ENCODE assay signal across 19 cellular contexts in genomic region chr2:74984947-74985637, GRCh38. TPM values are rescaled to one million over a fixed set of nuclear protein-coding genes. Genes with fewer than 3 reads are reported as not detected.
A peak's percentile ranks its signal among the peaks of the same experiment; 100 is the strongest.
DNase-seq lines count a peak whose midpoint lies in the region; ATAC-seq and TF ChIP-seq lines count a peak whose summit lies in the region.
"Had no signal": no experiment of that assay in that cellular context is flagged by ENCODE, and none has a peak within 500 bp of the region (broad histone marks: within the 10 kb centered on the region; RNA-seq: fewer than 3 reads in every experiment).

No MANE protein-coding gene starts in this region.

- H3K27ac ChIP-seq in BLaER1 treated with 17β-estradiol and CSF1 and Interleukin-3, amounts not matched to agents 10 nM and 100 nM: no peak overlapping the region; a peak in 1 of 22 replicates
- H3K27ac ChIP-seq in HCT116 (ENCODE audit: low read depth, low read length) (no peak overlapping the region), heart right ventricle (no peak overlapping the region)
- H3K27ac ChIP-seq: A549, SK-N-MC had no signal

- intact Hi-C loops in HCT116 (cut with micrococcal nuclease) (loop anchor here (5.0 kb wide), 1 partner anchor 68 kb away; no protein-coding TSS in a partner anchor), heart right ventricle (cut with DNase I) (no loop called here)

- H3K36me3 Mint-ChIP-seq in activated CD8-positive, alpha-beta memory T cell treated with anti-CD3 and anti-CD28 coated beads, Interleukin-2, amount 10 ng/mL, durations not matched to agents 7 days and 5 days: peaks cover 3% of the 10 kb centered on the region
- H3K36me3 Mint-ChIP-seq in T-cell: peaks cover 30% of the 10 kb centered on the region
- H3K36me3 Mint-ChIP-seq: IgD-negative memory B cell had no signal

- no peak overlapping the region for H2AFZ ChIP-seq in HCT116 (ENCODE audit: low read depth, low read length, poor library complexity, severe bottlenecking)

- peak overlapping the region; percentile 61 to 89 (median 71) for H3K4me2 ChIP-seq in BLaER1 treated with 17β-estradiol and CSF1 and Interleukin-3, amounts not matched to agents 10 nM and 100 nM
- no peak overlapping the region for H3K4me2 ChIP-seq in HCT116 (ENCODE audit: low read length)
- H3K4me2 ChIP-seq: A549 had no signal

- TF ChIP-seq POLR2A in HCT116 (IDR thresholded peaks at IDR 0.05; ENCODE audit: borderline replicate concordance, extremely low read depth, insufficient read depth, insufficient read length): no peak

- RAD21 ChIA-PET in HCT116 (lab: Charles Lee; ENCODE audit: low non-redundant PET in 1 of 2, low total read pairs in 2 of 2, uncharacterized antibody in 2 of 2, unreplicated experiment in 2 of 2): no interaction called here

- TF ChIP-seq RAD21 in HCT116 (IDR thresholded peaks at IDR 0.05; ENCODE audit: low read depth): no peak

- no peaks in the 10 kb centered on the region for H4K20me1 ChIP-seq in BLaER1 treated with 17β-estradiol and CSF1 and Interleukin-3, amounts not matched to agents 10 nM and 100 nM
- H4K20me1 ChIP-seq in HCT116 (ENCODE audit: insufficient read depth): no peaks in the 10 kb centered on the region

- H3K9me3 Mint-ChIP-seq in activated CD8-positive, alpha-beta memory T cell treated with anti-CD3 and anti-CD28 coated beads, Interleukin-2, amount 10 ng/mL, durations not matched to agents 7 days and 5 days (ENCODE audit: low read depth): no peaks in the 10 kb centered on the region
- H3K9me3 Mint-ChIP-seq in T-cell: peaks cover 0 to 12% (median 0%) of the 10 kb centered on the region in 3 donors

- TF ChIP-seq CTCF in HCT116 (IDR thresholded peaks at IDR 0.05 in 2 of 3, conservative IDR thresholded peaks at IDR 0.05 in 1 of 3; ENCODE audit: borderline replicate concordance in 1 of 3, insufficient read depth in 1 of 3, low read depth in 2 of 3, low read length in 2 of 3): no peak
- no peak for TF ChIP-seq CTCF in heart right ventricle (IDR thresholded peaks at IDR 0.05)

- no peaks in the 10 kb centered on the region for H3K79me2 ChIP-seq in HCT116 (ENCODE audit: insufficient read depth, low read length)

- no peak overlapping the region for H3K27ac Mint-ChIP-seq in activated CD8-positive, alpha-beta memory T cell treated with anti-CD3 and anti-CD28 coated beads, Interleukin-2, amount 10 ng/mL, durations not matched to agents 7 days and 5 days
- H3K27ac Mint-ChIP-seq in T-cell: no peak overlapping the region
- H3K27ac Mint-ChIP-seq: CD8-positive, alpha-beta memory T cell; IgD-negative memory B cell had no signal

- H3K27me3 ChIP-seq in BLaER1 treated with 17β-estradiol and CSF1 and Interleukin-3, amounts not matched to agents 10 nM and 100 nM: no peaks in the 10 kb centered on the region
- no peaks in the 10 kb centered on the region for H3K27me3 ChIP-seq in HCT116 (ENCODE audit: insufficient read depth, low read length)
- H3K27me3 ChIP-seq in heart right ventricle: no peaks in the 10 kb centered on the region

- DNase-seq in HCT116 (ENCODE audit: low read depth, low spot score): no peak
- peak; percentile 38 for DNase-seq in amniotic epithelial cell (ENCODE audit: low read depth)
- DNase-seq in islet precursor cell: peak; percentile 76
- no peak for DNase-seq in heart right ventricle
- no peak for DNase-seq in activated CD8-positive, alpha-beta memory T cell treated with anti-CD3 and anti-CD28 coated beads, Interleukin-2, amount 10 ng/mL, durations not matched to agents 7 days and 5 days
- DNase-seq in T-cell: no peak
- no peak for DNase-seq in activated CD4-positive, alpha-beta T cell treated with anti-CD3 and anti-CD28 coated beads for 48 hours
- DNase-seq: CD8-positive, alpha-beta memory T cell; Kasumi-1; NCI-H1105; NCI-H1694 treated with DMSO at 0.1 percent for 48 hours; NCI-H748 treated with DMSO at 0.1 percent for 48 hours; NK-92 treated with Interleukin-12 subunit alpha and Interleukin-12 subunit beta, amount 100 ng/mL, for 24 hours; OCI-M1; Right ventricle myocardium superior had no signal

- H3K4me3 Mint-ChIP-seq in activated CD8-positive, alpha-beta memory T cell treated with anti-CD3 and anti-CD28 coated beads, Interleukin-2, amount 10 ng/mL, durations not matched to agents 7 days and 5 days: no peak overlapping the region
- H3K4me3 Mint-ChIP-seq in T-cell: no peak overlapping the region
- H3K4me3 Mint-ChIP-seq: CD8-positive, alpha-beta memory T cell had no signal

- no peaks in the 10 kb centered on the region for H3K27me3 Mint-ChIP-seq in activated CD8-positive, alpha-beta memory T cell treated with anti-CD3 and anti-CD28 coated beads, Interleukin-2, amount 10 ng/mL, durations not matched to agents 7 days and 5 days
- no peaks in the 10 kb centered on the region for H3K27me3 Mint-ChIP-seq in T-cell
- H3K27me3 Mint-ChIP-seq: CD8-positive, alpha-beta memory T cell; IgD-negative memory B cell had no signal

- ATAC-seq in HCT116: 0 out of 2 replicates have a peak, but pooled peaks have one; percentile 32
- no peak for ATAC-seq in heart right ventricle
- ATAC-seq in activated CD8-positive, alpha-beta memory T cell treated with anti-CD3 and anti-CD28 coated beads, Interleukin-2, amount 10 ng/mL, durations not matched to agents 7 days and 5 days: no peak
- ATAC-seq in T-cell (replicated peaks in 1 of 4): no peak
- ATAC-seq: A549 had no signal

- 89 to 97% methylated on average over 3 of the region's 3 CpGs for WGBS in heart right ventricle, 2 donors

- no peaks in the 10 kb centered on the region for H3K9me2 ChIP-seq in HCT116 (ENCODE audit: insufficient read depth)

- BruUV-seq in HCT116 (replicated peaks; lab: Mats Ljungman, UMichigan): no TSS peak

- peaks cover 0 to 6% (median 0%) of the 10 kb centered on the region in 11 experiments; a peak in 1 of 22 replicates for H3K9me3 ChIP-seq in BLaER1 treated with 17β-estradiol and CSF1 and Interleukin-3, amounts not matched to agents 10 nM and 100 nM (replicated peaks in 1 of 11)
- H3K9me3 ChIP-seq in HCT116 (ENCODE audit: control insufficient read depth in 1 of 2, insufficient read depth in 1 of 2, low read depth in 1 of 2, low read length in 2 of 2) (no peaks in the 10 kb centered on the region), heart right ventricle (peaks cover 0 to 3% (median 0%) of the 10 kb centered on the region in 11 donors)
- H3K9me3 ChIP-seq: A549 had no signal

- no peak overlapping the region; a peak in 1 of 20 replicates for H3K4me3 ChIP-seq in BLaER1 treated with 17β-estradiol and CSF1 and Interleukin-3, amounts not matched to agents 10 nM and 100 nM
- H3K4me3 ChIP-seq in HCT116 (replicated peaks in 1 of 2; ENCODE audit: low read depth in 1 of 2, low read length in 2 of 2) (no peak overlapping the region), heart right ventricle (no peak overlapping the region)
- H3K4me3 ChIP-seq: A549, SK-N-MC had no signal

- no peaks in the 10 kb centered on the region; a peak in 1 of 22 replicates for H3K36me3 ChIP-seq in BLaER1 treated with 17β-estradiol and CSF1 and Interleukin-3, amounts not matched to agents 10 nM and 100 nM
- no peaks in the 10 kb centered on the region for H3K36me3 ChIP-seq in HCT116 (ENCODE audit: control insufficient read depth in 1 of 2, insufficient read depth in 2 of 2, low read length in 2 of 2)
- H3K36me3 ChIP-seq in heart right ventricle: no peaks in the 10 kb centered on the region

- CTCF ChIA-PET in HCT116 (lab: Charles Lee): no interaction called here
- CTCF ChIA-PET in activated CD8-positive, alpha-beta memory T cell treated with anti-CD3 and anti-CD28 coated beads, Interleukin-2, amount 10 ng/mL, durations not matched to agents 7 days and 5 days (lab: Charles Lee): interaction anchor here (1.3 to 1.4 kb wide), 3 partner anchors 27 to 66 kb away, joined by 3 read pairs; no protein-coding TSS in a partner anchor
- CTCF ChIA-PET in T-cell (lab: Charles Lee): interaction anchor here in 1 of 2 donors (0.6 kb wide), 1 partner anchor 8 kb away, joined by 3 read pairs; no protein-coding TSS in a partner anchor

- no peak overlapping the region; a peak in 1 of 22 replicates for H3K9ac ChIP-seq in BLaER1 treated with 17β-estradiol and CSF1 and Interleukin-3, amounts not matched to agents 10 nM and 100 nM
- no peak overlapping the region for H3K9ac ChIP-seq in HCT116 (ENCODE audit: low read length)

- no peaks in the 10 kb centered on the region for H3K4me1 Mint-ChIP-seq in activated CD8-positive, alpha-beta memory T cell treated with anti-CD3 and anti-CD28 coated beads, Interleukin-2, amount 10 ng/mL, durations not matched to agents 7 days and 5 days
- H3K4me1 Mint-ChIP-seq in T-cell: peaks cover 0 to under 1% (median under 1%) of the 10 kb centered on the region in 3 donors
- H3K4me1 Mint-ChIP-seq: CD8-positive, alpha-beta memory T cell had no signal

- H3K4me1 ChIP-seq in BLaER1 treated with 17β-estradiol and CSF1 and Interleukin-3, amounts not matched to agents 10 nM and 100 nM: peaks cover 17 to 29% (median 26%) of the 10 kb centered on the region in 10 experiments
- H3K4me1 ChIP-seq in HCT116 (ENCODE audit: control insufficient read depth in 1 of 2, insufficient read depth in 2 of 2, low read length in 2 of 2) (no peaks in the 10 kb centered on the region), heart right ventricle (peaks cover 0 to 10% (median 0%) of the 10 kb centered on the region in 9 donors)
- H3K4me1 ChIP-seq: A549 had no signal

- POLR2A ChIA-PET in HCT116 (lab: Charles Lee): no interaction called here
- POLR2A ChIA-PET in T-cell (lab: Charles Lee): no interaction called here

TF ChIP-seq in HCT116, 20 proteins besides CTCF, POLR2A, EP300 and RAD21 (continues in another document):
- TF ChIP-seq SP1 (IDR thresholded peaks at IDR 0.05; ENCODE audit: low read depth): no peak
- TF ChIP-seq TCF7L2 (IDR thresholded peaks at IDR 0.05; ENCODE audit: borderline replicate concordance, extremely low read depth, insufficient read depth, insufficient read length): no peak
- no peak for TF ChIP-seq FOSL1 (IDR thresholded peaks at IDR 0.05; ENCODE audit: low read depth)
- TF ChIP-seq JUND (IDR thresholded peaks at IDR 0.05): no peak
- TF ChIP-seq SIN3A (IDR thresholded peaks at IDR 0.05; ENCODE audit: low read depth): no peak
- no peak for TF ChIP-seq SRF (IDR thresholded peaks at IDR 0.05; ENCODE audit: low read depth)
- TF ChIP-seq ZNF274 (IDR thresholded peaks at IDR 0.05; ENCODE audit: low read depth, low read length): no peak
- TF ChIP-seq EZH2phosphoT487 (IDR thresholded peaks at IDR 0.05; ENCODE audit: borderline replicate concordance): no peak
- no peak for TF ChIP-seq EGR1 (IDR thresholded peaks at IDR 0.05; ENCODE audit: low read depth)

RNA-seq across cellular contexts. Expression of gene POLE4, which starts 26.6 kb away (rescaled TPM):
- total RNA-seq in HCT116 (2021; ENCODE audit: unreplicated experiment): 25.6 TPM
- 19.2 and 20.2 TPM in 2 replicates for polyA plus RNA-seq in HCT116 (2012)
- total RNA-seq in heart right ventricle: 10 to 100 TPM; 24.8 to 56.5 (median 34.4) TPM
- polyA plus RNA-seq in heart right ventricle: 10 to 100 TPM; 45.2 to 83.5 TPM
- total RNA-seq in activated CD8-positive, alpha-beta memory T cell treated with anti-CD3 and anti-CD28 coated beads, Interleukin-2, amount 10 ng/mL, durations not matched to agents 7 days and 5 days: 10 to 100 TPM; 46.9 to 49.3 TPM
- total RNA-seq in T-cell: 10 to 100 TPM; 41.0 to 51.9 (median 47.6) TPM

Comparison
In these comparisons a context has a peak if more than half of its experiments do, and no peak if none do; other contexts are left out.
1. DNase-seq: peak in amniotic epithelial cell (single experiment) and islet precursor cell (single experiment); none in HCT116 (single experiment), heart right ventricle (0 of 2), activated CD8-positive, alpha-beta memory T cell treated with anti-CD3 and anti-CD28 coated beads, Interleukin-2, amount 10 ng/mL, durations not matched to agents 7 days and 5 days (single experiment), T-cell (0 of 34) and activated CD4-positive, alpha-beta T cell treated with anti-CD3 and anti-CD28 coated beads for 48 hours (single experiment).